Comparison of ENCODE assay signal across 8 cellular contexts in genomic region chr10:126598009-126598408, GRCh38.
A peak's percentile ranks its signal among the peaks of the same experiment; 100 is the strongest.
DNase-seq lines count a peak whose midpoint lies in the region; ATAC-seq and TF ChIP-seq lines count a peak whose summit lies in the region.

No MANE protein-coding gene starts in this region.

- no peak overlapping the region for H3K27ac ChIP-seq in HL-60 (replicated peaks)
- H3K27ac ChIP-seq in iPS DF 6.9 (ENCODE audit: low read length): no peak overlapping the region
- H3K27ac ChIP-seq in thyroid gland: no peak overlapping the region

- peak; percentile 89 for TF ChIP-seq CTCF in HL-60 (IDR thresholded peaks at IDR 0.05; ENCODE audit: insufficient read depth, low read length)
- peak in 2 of 6 experiments; percentile 9 to 40 for TF ChIP-seq CTCF in thyroid gland (IDR thresholded peaks at IDR 0.05)

- H3K4me3 Mint-ChIP-seq in T-helper 17 cell: no peak overlapping the region

- DNase-seq in stimulated activated CD4-positive, alpha-beta T cell treated with anti-CD3 and anti-CD28 coated beads, Interleukin-15, amount 100 ng/mL, for 24 hours: peak; percentile 25
- no peak for DNase-seq in stimulated activated CD4-positive, alpha-beta T cell treated with anti-CD3 and anti-CD28 coated beads, Interleukin-4, amount 100 ng/mL, for 24 hours
- peak in 1 of 2 experiments; percentile 28 for DNase-seq in HL-60 (ENCODE audit: low read depth in 1 of 2, low spot score in 1 of 2)
- no peak for DNase-seq in T-helper 17 cell
- peak; percentile 64 for DNase-seq in iPS DF 6.9 (ENCODE audit: low read depth, low spot score)
- peak; percentile 32 to 44 for DNase-seq in thyroid gland

- no peaks in the 10 kb centered on the region for H3K27me3 Mint-ChIP-seq in T-helper 17 cell

- H3K36me3 Mint-ChIP-seq in T-helper 17 cell (ENCODE audit: low read depth): no peaks in the 10 kb centered on the region

- H3K4me3 ChIP-seq in HL-60 (replicated peaks; ENCODE audit: insufficient read depth, low read length) (no peak overlapping the region), iPS DF 6.9 (ENCODE audit: low read length) (no peak overlapping the region), thyroid gland (replicated peaks in 1 of 3) (no peak overlapping the region)

- no CpG with 5 or more reads among the region's 3 CpGs for WGBS in iPS DF 6.9 (ENCODE audit: insufficient coverage, insufficient read length)
- WGBS in thyroid gland, 2 donors: 39 to 45% methylated on average over 3 of the region's 3 CpGs

- H3K27me3 ChIP-seq in HL-60 (ENCODE audit: insufficient read depth, poor library complexity, severe bottlenecking) (peaks cover 3% of the 10 kb centered on the region), iPS DF 6.9 (ENCODE audit: control insufficient read depth, insufficient read depth, low read length) (no peaks in the 10 kb centered on the region), thyroid gland (no peaks in the 10 kb centered on the region)

- peaks cover 3% of the 10 kb centered on the region for H3K4me1 ChIP-seq in iPS DF 6.9 (ENCODE audit: control insufficient read depth, insufficient read depth, low read length)
- H3K4me1 ChIP-seq in thyroid gland: no peaks in the 10 kb centered on the region

- no peak overlapping the region for H3K27ac Mint-ChIP-seq in T-helper 17 cell

- no peaks in the 10 kb centered on the region for H3K4me1 Mint-ChIP-seq in T-helper 17 cell

- peak; percentile 50 for ATAC-seq in T-helper 17 cell
- ATAC-seq in GM21526 (IDR thresholded peaks at IDR 0.05; ENCODE audit: low FRiP score, unreplicated experiment): no peak
- no peak for ATAC-seq in GM18505 (IDR thresholded peaks at IDR 0.05; ENCODE audit: unreplicated experiment)

- TF ChIP-seq POLR2A in thyroid gland (IDR thresholded peaks at IDR 0.05) (no peak), GM18505 (IDR thresholded peaks at IDR 0.05; ENCODE audit: borderline replicate concordance, extremely low read depth, insufficient read depth, insufficient read length) (no peak)

- H3K36me3 ChIP-seq in iPS DF 6.9 (ENCODE audit: control insufficient read depth, insufficient read depth, low read length) (no peaks in the 10 kb centered on the region), thyroid gland (no peaks in the 10 kb centered on the region)

- intact Hi-C loops in thyroid gland (cut with DNase I): no loop called here

- H3K9me3 ChIP-seq in T-helper 17 cell (ENCODE audit: control insufficient read depth, low read length, poor library complexity, severe bottlenecking) (no peaks in the 10 kb centered on the region), iPS DF 6.9 (ENCODE audit: control insufficient read depth, insufficient read depth, low read length) (no peaks in the 10 kb centered on the region), thyroid gland (no peaks in the 10 kb centered on the region)

Comparison
In these comparisons a context has a peak if more than half of its experiments do, and no peak if none do; other contexts are left out.
1. DNase-seq: peak in stimulated activated CD4-positive, alpha-beta T cell treated with anti-CD3 and anti-CD28 coated beads, Interleukin-15, amount 100 ng/mL, for 24 hours (single experiment), iPS DF 6.9 (single experiment) and thyroid gland (2 of 2); none in stimulated activated CD4-positive, alpha-beta T cell treated with anti-CD3 and anti-CD28 coated beads, Interleukin-4, amount 100 ng/mL, for 24 hours (single experiment) and T-helper 17 cell (0 of 3).